Comparison of ENCODE assay signal across 8 cellular contexts in the genomic region with DNA sequence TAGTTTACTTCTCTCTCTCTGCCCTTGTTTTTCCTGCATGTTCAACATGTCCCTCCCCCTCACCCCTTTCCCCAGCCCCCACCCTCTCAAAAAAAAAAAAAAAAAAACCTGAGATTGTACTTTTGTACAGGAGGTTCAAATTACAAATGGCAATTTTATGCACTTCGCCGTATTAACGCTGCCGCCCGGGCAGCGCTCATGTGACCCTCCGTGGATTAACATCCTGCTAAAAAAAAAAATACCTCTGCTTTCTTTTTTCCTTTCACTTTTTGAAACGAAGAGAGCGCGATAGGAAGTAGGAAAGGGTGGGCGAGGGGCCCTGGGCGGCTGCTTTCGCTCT. TPM values are rescaled to one million over a fixed set of nuclear protein-coding genes. Genes with fewer than 3 reads are reported as not detected.
DNase-seq lines count a peak whose midpoint lies in the region; ATAC-seq and TF ChIP-seq lines count a peak whose summit lies in the region.
"Had no signal": no experiment of that assay in that cellular context is flagged by ENCODE, and none has a peak within 500 bp of the region (broad histone marks: within the 10 kb centered on the region; RNA-seq: fewer than 3 reads in every experiment).

No MANE protein-coding gene starts in this region.

- peak overlapping the region; percentile 37 for H3K4me3 Mint-ChIP-seq in activated T-helper 1 cell treated with anti-CD3 and anti-CD28 coated beads, Interleukin-12 subunit alpha, Interleukin-12 subunit beta, Interleukin-2, Interleukin-4 antibody, amounts not matched to agents 30 ng/mL and 10 ng/mL and 1 ng/mL, durations not matched to agents 14 hours and 24 hours and 36 hours
- peak overlapping the region; percentile 27 for H3K4me3 Mint-ChIP-seq in stimulated activated effector memory CD8-positive, alpha-beta T cell treated with anti-CD3 and anti-CD28 coated beads, Interleukin-12 subunit alpha, Interleukin-12 subunit beta, amount 100 ng/mL, for 72 hours

- no peaks in the 10 kb centered on the region for H3K9me3 ChIP-seq in iPS-18a (ENCODE audit: control insufficient read depth, low read depth, low read length)

- H3K4me3 ChIP-seq in HL-60 (replicated peaks; ENCODE audit: insufficient read depth, low read length) (peak overlapping the region; percentile 49), iPS-18a (ENCODE audit: low read length) (peak overlapping the region; percentile 50)

- peaks cover 77% of the 10 kb centered on the region for H3K27me3 Mint-ChIP-seq in activated T-helper 1 cell treated with anti-CD3 and anti-CD28 coated beads, Interleukin-12 subunit alpha, Interleukin-12 subunit beta, Interleukin-2, Interleukin-4 antibody, amounts not matched to agents 30 ng/mL and 10 ng/mL and 1 ng/mL, durations not matched to agents 14 hours and 24 hours and 36 hours (ENCODE audit: insufficient read depth)

- intact Hi-C loops in activated T-helper 1 cell treated with anti-CD3 and anti-CD28 coated beads, Interleukin-12 subunit alpha, Interleukin-12 subunit beta, Interleukin-2, Interleukin-4 antibody, amounts not matched to agents 30 ng/mL and 10 ng/mL and 1 ng/mL, durations not matched to agents 14 hours and 24 hours and 36 hours (cut with micrococcal nuclease), result loop anchor here (2.0 kb wide), 1 partner anchor 34 kb away; no protein-coding TSS in a partner anchor

- H3K27ac Mint-ChIP-seq in activated T-helper 1 cell treated with anti-CD3 and anti-CD28 coated beads, Interleukin-12 subunit alpha, Interleukin-12 subunit beta, Interleukin-2, Interleukin-4 antibody, amounts not matched to agents 30 ng/mL and 10 ng/mL and 1 ng/mL, durations not matched to agents 14 hours and 24 hours and 36 hours, result peak overlapping the region; percentile 63
- no peak overlapping the region for H3K27ac Mint-ChIP-seq in stimulated activated effector memory CD8-positive, alpha-beta T cell treated with anti-CD3 and anti-CD28 coated beads, Interleukin-12 subunit alpha, Interleukin-12 subunit beta, amount 100 ng/mL, for 72 hours

- H3K4me1 ChIP-seq in iPS-18a (ENCODE audit: control insufficient read depth, low read depth, low read length), result peaks cover 45% of the 10 kb centered on the region

- peaks cover 2% of the 10 kb centered on the region for H3K36me3 Mint-ChIP-seq in activated T-helper 1 cell treated with anti-CD3 and anti-CD28 coated beads, Interleukin-12 subunit alpha, Interleukin-12 subunit beta, Interleukin-2, Interleukin-4 antibody, amounts not matched to agents 30 ng/mL and 10 ng/mL and 1 ng/mL, durations not matched to agents 14 hours and 24 hours and 36 hours (ENCODE audit: low read depth)
- H3K36me3 Mint-ChIP-seq in stimulated activated effector memory CD8-positive, alpha-beta T cell treated with anti-CD3 and anti-CD28 coated beads, Interleukin-12 subunit alpha, Interleukin-12 subunit beta, amount 100 ng/mL, for 72 hours, result peaks cover 16% of the 10 kb centered on the region

- DNase-seq in HL-60 (ENCODE audit: low read depth in 1 of 2, low spot score in 1 of 2) (no peak), NOMO-1 (lab: John Stamatoyannopoulos, UW; ENCODE audit: unreplicated experiment in 2 of 2) (no peak), middle frontal gyrus (ENCODE audit: extremely low spot score, low spot score) (no peak)
- DNase-seq in activated T-helper 1 cell treated with anti-CD3 and anti-CD28 coated beads, Interleukin-12 subunit alpha, Interleukin-12 subunit beta, Interleukin-2, Interleukin-4 antibody, amounts not matched to agents 30 ng/mL and 10 ng/mL and 1 ng/mL, durations not matched to agents 14 hours and 24 hours and 36 hours (ENCODE audit: low spot score), result no peak
- DNase-seq in stimulated activated effector memory CD8-positive, alpha-beta T cell treated with anti-CD3 and anti-CD28 coated beads, Interleukin-12 subunit alpha, Interleukin-12 subunit beta, amount 100 ng/mL, for 72 hours (ENCODE audit: low spot score in 2 of 2), result no peak
- DNase-seq: activated naive CD4-positive, alpha-beta T cell treated with anti-CD3 and anti-CD28 coated beads, Interleukin-2, amount 50 U/mL, for 16 hours had no signal

- peaks cover 9% of the 10 kb centered on the region for H3K4me1 Mint-ChIP-seq in activated T-helper 1 cell treated with anti-CD3 and anti-CD28 coated beads, Interleukin-12 subunit alpha, Interleukin-12 subunit beta, Interleukin-2, Interleukin-4 antibody, amounts not matched to agents 30 ng/mL and 10 ng/mL and 1 ng/mL, durations not matched to agents 14 hours and 24 hours and 36 hours (ENCODE audit: low read depth)
- peaks cover 27% of the 10 kb centered on the region for H3K4me1 Mint-ChIP-seq in stimulated activated effector memory CD8-positive, alpha-beta T cell treated with anti-CD3 and anti-CD28 coated beads, Interleukin-12 subunit alpha, Interleukin-12 subunit beta, amount 100 ng/mL, for 72 hours

- H3K27ac ChIP-seq in HL-60 (replicated peaks), result peak overlapping the region; percentile 85
- H3K27ac ChIP-seq in iPS-18a (ENCODE audit: low read length), result no peak overlapping the region

- H3K9me3 Mint-ChIP-seq in activated T-helper 1 cell treated with anti-CD3 and anti-CD28 coated beads, Interleukin-12 subunit alpha, Interleukin-12 subunit beta, Interleukin-2, Interleukin-4 antibody, amounts not matched to agents 30 ng/mL and 10 ng/mL and 1 ng/mL, durations not matched to agents 14 hours and 24 hours and 36 hours, result no peaks in the 10 kb centered on the region
- peaks cover 3% of the 10 kb centered on the region for H3K9me3 Mint-ChIP-seq in stimulated activated effector memory CD8-positive, alpha-beta T cell treated with anti-CD3 and anti-CD28 coated beads, Interleukin-12 subunit alpha, Interleukin-12 subunit beta, amount 100 ng/mL, for 72 hours

- no peaks in the 10 kb centered on the region for H3K36me3 ChIP-seq in iPS-18a (ENCODE audit: control insufficient read depth, low read depth, low read length)

- ATAC-seq in stimulated activated effector memory CD8-positive, alpha-beta T cell treated with anti-CD3 and anti-CD28 coated beads, Interleukin-12 subunit alpha, Interleukin-12 subunit beta, amount 100 ng/mL, for 72 hours, result no peak
- no peak for ATAC-seq in GM18511 (IDR thresholded peaks at IDR 0.05; ENCODE audit: unreplicated experiment)

- no peaks in the 10 kb centered on the region for H3K27me3 ChIP-seq in HL-60 (ENCODE audit: insufficient read depth, poor library complexity, severe bottlenecking)
- H3K27me3 ChIP-seq in iPS-18a (ENCODE audit: control insufficient read depth, insufficient read depth, low read length), result peaks cover 96% of the 10 kb centered on the region

- TF ChIP-seq CTCF in HL-60 (IDR thresholded peaks at IDR 0.05; ENCODE audit: insufficient read depth, low read length), result no peak

- H3K9ac ChIP-seq in iPS-18a (ENCODE audit: low read length), result peak overlapping the region; percentile 30

RNA-seq across cellular contexts. Expression of a gene that starts 2.3 kb away (rescaled TPM):
- not detected in 2 replicates for total RNA-seq in activated T-helper 1 cell treated with anti-CD3 and anti-CD28 coated beads, Interleukin-12 subunit alpha, Interleukin-12 subunit beta, Interleukin-2, Interleukin-4 antibody, amounts not matched to agents 30 ng/mL and 10 ng/mL and 1 ng/mL, durations not matched to agents 14 hours and 24 hours and 36 hours
